In the genomic region with DNA sequence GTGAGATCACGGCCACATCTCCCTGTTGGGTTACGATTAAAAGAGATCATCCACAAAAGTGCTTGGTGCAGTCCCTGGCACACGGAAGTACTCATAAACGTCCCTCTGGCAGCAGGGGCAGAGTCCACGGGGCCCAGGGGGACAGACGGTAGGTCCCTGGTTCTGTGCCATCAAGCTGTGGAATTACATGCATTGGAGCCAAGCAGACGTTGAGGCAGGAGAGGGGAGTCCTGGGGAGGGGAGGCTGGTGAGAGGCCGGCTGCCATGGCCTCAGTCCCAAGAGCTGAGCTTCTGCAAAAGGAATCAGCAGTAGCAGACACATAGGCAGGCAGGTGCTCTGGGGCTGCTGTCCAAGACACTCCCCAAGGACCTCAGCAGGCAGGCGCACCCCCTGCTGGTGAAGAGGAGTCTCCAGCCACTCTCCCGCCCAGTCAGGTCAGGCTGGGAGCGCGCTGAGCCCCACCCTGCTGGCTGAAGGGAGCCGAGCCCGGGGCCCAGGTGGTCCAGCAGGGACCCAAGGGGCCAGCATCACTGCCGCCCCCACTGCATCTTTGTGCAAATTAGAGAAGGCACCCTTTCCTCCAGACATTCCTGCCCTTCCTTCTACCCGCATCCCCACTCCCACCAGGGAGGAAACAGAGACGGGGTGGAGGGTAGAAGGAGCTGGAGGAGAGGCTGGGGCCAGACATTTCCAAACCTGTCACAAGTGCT, we compare ENCODE assay signal across 8 cellular contexts. TPM values are rescaled to one million over a fixed set of nuclear protein-coding genes. Genes with fewer than 3 reads are reported as not detected.
A peak's percentile ranks its signal among the peaks of the same experiment; 100 is the strongest.
DNase-seq lines count a peak whose midpoint lies in the region; ATAC-seq and TF ChIP-seq lines count a peak whose summit lies in the region.

No MANE protein-coding gene starts in this region.

- POLR2A ChIA-PET in HEK293T (lab: Yijun Ruan, JAX) = no interaction called here

- H3K9me3 ChIP-seq in OCI-LY1 (ENCODE audit: low read length) (no peaks in the 10 kb centered on the region), vagina (no peaks in the 10 kb centered on the region)

- CTCF ChIA-PET in HEK293T (lab: Yijun Ruan, JAX) = interaction anchor here (0.6 to 1.5 kb wide), 9 partner anchors 11 to 919 kb away, joined by 3 to 6 read pairs (median 3); no protein-coding TSS in a partner anchor
- CTCF ChIA-PET in activated naive CD4-positive, alpha-beta T cell treated with anti-CD3 and anti-CD28 coated beads, Interleukin-2, amount 10 ng/mL, durations not matched to agents 7 days and 5 days (lab: Charles Lee) = interaction anchor here (0.7 to 4.4 kb wide), 24 partner anchors 8 to 266 kb away, joined by 3 to 38 read pairs (median 4); a partner anchor contains a TSS

- H2AFZ ChIP-seq in OCI-LY1 (ENCODE audit: low read length) = no peak overlapping the region

- H3F3A ChIP-seq in OCI-LY1 (ENCODE audit: insufficient read depth, low read length) = no peaks in the 10 kb centered on the region

- intact Hi-C loops in vagina (cut with DNase I) = no loop called here

- H3K9ac ChIP-seq in OCI-LY1 (ENCODE audit: low read length) = no peak overlapping the region

- TF ChIP-seq CTCF in OCI-LY1 (IDR thresholded peaks at IDR 0.05; ENCODE audit: low read length) (peak; percentile 81), vagina (IDR thresholded peaks at IDR 0.05) (peak in 1 of 3 experiments; percentile 5)

- TF ChIP-seq POLR2A in vagina (IDR thresholded peaks at IDR 0.05) = no peak

- ATAC-seq in HG02973 (IDR thresholded peaks at IDR 0.05; ENCODE audit: unreplicated experiment) = no peak

- H3K4me1 Mint-ChIP-seq in activated naive CD4-positive, alpha-beta T cell treated with anti-CD3 and anti-CD28 coated beads, Interleukin-2, amount 10 ng/mL, durations not matched to agents 7 days and 5 days = peaks cover 15% of the 10 kb centered on the region

- H3K36me3 ChIP-seq in OCI-LY1 (ENCODE audit: insufficient read depth, low read length) (no peaks in the 10 kb centered on the region), vagina (no peaks in the 10 kb centered on the region)

- peaks cover 4% of the 10 kb centered on the region; the same call in 1 of the 2 replicates for H3K27me3 ChIP-seq in OCI-LY1 (ENCODE audit: insufficient read depth, low read length)
- no peaks in the 10 kb centered on the region for H3K27me3 ChIP-seq in vagina

- H3K27me3 Mint-ChIP-seq in activated naive CD4-positive, alpha-beta T cell treated with anti-CD3 and anti-CD28 coated beads, Interleukin-2, amount 10 ng/mL, durations not matched to agents 7 days and 5 days = peaks cover 26% of the 10 kb centered on the region

- no peak overlapping the region for H3K27ac ChIP-seq in OCI-LY1 (ENCODE audit: low read depth, low read length, poor library complexity, severe bottlenecking)
- H3K27ac ChIP-seq in vagina = no peak overlapping the region

- no peak overlapping the region for H3K4me3 ChIP-seq in OCI-LY1 (ENCODE audit: low read depth, low read length, poor library complexity, severe bottlenecking)
- no peak overlapping the region for H3K4me3 ChIP-seq in vagina

- DNase-seq in DMS53 (lab: John Stamatoyannopoulos, UW) (peak; percentile 74), HEK293T (ENCODE audit: extremely low spot score) (peak; percentile 63), iPS-NIHi7 (ENCODE audit: extremely low spot score) (peak; percentile 70), vagina (ENCODE audit: extremely low spot score in 2 of 2) (no peak)
- peak; percentile 74 for DNase-seq in activated naive CD4-positive, alpha-beta T cell treated with anti-CD3 and anti-CD28 coated beads, Interleukin-2, amount 10 ng/mL, durations not matched to agents 7 days and 5 days
- peak; percentile 45 to 57 for DNase-seq in stimulated activated CD4-positive, alpha-beta T cell treated with anti-CD3 and anti-CD28 coated beads, Interleukin-4, amount 100 ng/mL, for 48 hours (ENCODE audit: low read depth in 2 of 2)

- no peaks in the 10 kb centered on the region for H3K36me3 Mint-ChIP-seq in activated naive CD4-positive, alpha-beta T cell treated with anti-CD3 and anti-CD28 coated beads, Interleukin-2, amount 10 ng/mL, durations not matched to agents 7 days and 5 days

- H3K4me3 Mint-ChIP-seq in activated naive CD4-positive, alpha-beta T cell treated with anti-CD3 and anti-CD28 coated beads, Interleukin-2, amount 10 ng/mL, durations not matched to agents 7 days and 5 days = no peak overlapping the region

- H3K9me2 ChIP-seq in OCI-LY1 (ENCODE audit: low read depth, low read length) = no peaks in the 10 kb centered on the region

- H3K4me1 ChIP-seq in OCI-LY1 (ENCODE audit: insufficient read depth, low read length, severe bottlenecking) = no peaks in the 10 kb centered on the region
- peaks cover 10% of the 10 kb centered on the region for H3K4me1 ChIP-seq in vagina

- H3K79me2 ChIP-seq in OCI-LY1 (ENCODE audit: insufficient read depth, low read length) = no peaks in the 10 kb centered on the region

- no peaks in the 10 kb centered on the region for H3K9me3 Mint-ChIP-seq in activated naive CD4-positive, alpha-beta T cell treated with anti-CD3 and anti-CD28 coated beads, Interleukin-2, amount 10 ng/mL, durations not matched to agents 7 days and 5 days

- H3K4me2 ChIP-seq in OCI-LY1 (ENCODE audit: low read length) = no peak overlapping the region

- H4K20me1 ChIP-seq in OCI-LY1 (ENCODE audit: insufficient read depth, low read length) = no peaks in the 10 kb centered on the region

- no peak overlapping the region for H3K27ac Mint-ChIP-seq in activated naive CD4-positive, alpha-beta T cell treated with anti-CD3 and anti-CD28 coated beads, Interleukin-2, amount 10 ng/mL, durations not matched to agents 7 days and 5 days

TF ChIP-seq in HEK293T, 16 proteins besides CTCF, POLR2A, EP300 and RAD21:
- no peak for TF ChIP-seq TARDBP (IDR thresholded peaks at IDR 0.05)

RNA-seq across cellular contexts. Expression of a gene that starts 7.6 kb away (rescaled TPM):
- total RNA-seq in vagina = 27.5 TPM

RNA-seq across cellular contexts. Expression of a gene that starts 24.4 kb away (rescaled TPM):
- 126 TPM for total RNA-seq in vagina

RNA-seq across cellular contexts. Expression of a gene that starts 24.7 kb away (rescaled TPM):
- 50.8 TPM for total RNA-seq in vagina

Comparison
In these comparisons a context has a peak if more than half of its experiments do, and no peak if none do; other contexts are left out.
1. DNase-seq: peak in DMS53 (single experiment), HEK293T (single experiment), activated naive CD4-positive, alpha-beta T cell treated with anti-CD3 and anti-CD28 coated beads, Interleukin-2, amount 10 ng/mL, durations not matched to agents 7 days and 5 days (single experiment), iPS-NIHi7 (single experiment) and stimulated activated CD4-positive, alpha-beta T cell treated with anti-CD3 and anti-CD28 coated beads, Interleukin-4, amount 100 ng/mL, for 48 hours (2 of 2); none in vagina (0 of 2).